ENCODE assay signal across 1 cellular context in the genomic region with DNA sequence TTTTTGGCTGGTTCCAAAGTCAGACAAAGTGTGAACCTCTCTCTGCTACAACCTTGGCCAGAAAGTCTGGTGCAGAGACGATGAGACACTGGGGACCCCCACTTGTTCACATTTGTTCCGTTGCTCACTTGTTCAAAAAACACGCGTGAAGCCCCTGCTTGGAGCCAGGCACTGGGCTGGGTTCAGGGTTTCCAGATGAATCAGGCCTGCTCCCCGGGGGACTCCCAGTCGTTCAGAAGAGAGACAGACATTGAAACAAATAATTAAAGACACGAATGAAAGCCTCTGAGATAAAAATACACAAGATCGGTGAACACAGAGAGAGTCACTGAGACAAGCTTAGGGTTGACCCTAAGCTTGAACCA.
TF ChIP-seq lines count a peak whose summit lies in the region.

No MANE protein-coding gene starts in this region.

TF ChIP-seq in GM12878, 131 proteins besides CTCF, POLR2A, EP300 and RAD21:
- no peak for TF ChIP-seq SIN3A (IDR thresholded peaks at IDR 0.05; ENCODE audit: low read depth, low read length)
- 0 out of 2 replicates have a peak, but pooled peaks have one; percentile 11 for TF ChIP-seq YBX1 (IDR thresholded peaks at IDR 0.05)
- TF ChIP-seq MYC (IDR thresholded peaks at IDR 0.05; ENCODE audit: insufficient read depth, insufficient read length, insufficient replicate concordance, low read length, severe bottlenecking) = no peak
- peak; percentile 23 for TF ChIP-seq CREM (IDR thresholded peaks at IDR 0.05; ENCODE audit: low read depth)
- peak; percentile 65 for TF ChIP-seq BCL11A (IDR thresholded peaks at IDR 0.05; ENCODE audit: low read depth, low read length)
- TF ChIP-seq, protein P1, sequence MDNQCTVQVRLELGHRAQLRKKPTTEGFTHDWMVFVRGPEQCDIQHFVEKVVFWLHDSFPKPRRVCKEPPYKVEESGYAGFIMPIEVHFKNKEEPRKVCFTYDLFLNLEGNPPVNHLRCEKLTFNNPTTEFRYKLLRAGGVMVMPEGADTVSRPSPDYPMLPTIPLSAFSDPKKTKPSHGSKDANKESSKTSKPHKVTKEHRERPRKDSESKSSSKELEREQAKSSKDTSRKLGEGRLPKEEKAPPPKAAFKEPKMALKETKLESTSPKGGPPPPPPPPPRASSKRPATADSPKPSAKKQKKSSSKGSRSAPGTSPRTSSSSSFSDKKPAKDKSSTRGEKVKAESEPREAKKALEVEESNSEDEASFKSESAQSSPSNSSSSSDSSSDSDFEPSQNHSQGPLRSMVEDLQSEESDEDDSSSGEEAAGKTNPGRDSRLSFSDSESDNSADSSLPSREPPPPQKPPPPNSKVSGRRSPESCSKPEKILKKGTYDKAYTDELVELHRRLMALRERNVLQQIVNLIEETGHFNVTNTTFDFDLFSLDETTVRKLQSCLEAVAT (IDR thresholded peaks at IDR 0.05) = no peak
- TF ChIP-seq, protein P2, sequence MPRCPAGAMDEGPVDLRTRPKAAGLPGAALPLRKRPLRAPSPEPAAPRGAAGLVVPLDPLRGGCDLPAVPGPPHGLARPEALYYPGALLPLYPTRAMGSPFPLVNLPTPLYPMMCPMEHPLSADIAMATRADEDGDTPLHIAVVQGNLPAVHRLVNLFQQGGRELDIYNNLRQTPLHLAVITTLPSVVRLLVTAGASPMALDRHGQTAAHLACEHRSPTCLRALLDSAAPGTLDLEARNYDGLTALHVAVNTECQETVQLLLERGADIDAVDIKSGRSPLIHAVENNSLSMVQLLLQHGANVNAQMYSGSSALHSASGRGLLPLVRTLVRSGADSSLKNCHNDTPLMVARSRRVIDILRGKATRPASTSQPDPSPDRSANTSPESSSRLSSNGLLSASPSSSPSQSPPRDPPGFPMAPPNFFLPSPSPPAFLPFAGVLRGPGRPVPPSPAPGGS (IDR thresholded peaks at IDR 0.05; ENCODE audit: borderline replicate concordance, insufficient read depth, low read depth, low read length, poor library complexity, severe bottlenecking) = peak; percentile 81
- 0 out of 2 replicates have a peak, but pooled peaks have one; percentile 3 for TF ChIP-seq YY1 (IDR thresholded peaks at IDR 0.05; ENCODE audit: low read depth, low read length)
- peak; percentile 65 for TF ChIP-seq JUNB (IDR thresholded peaks at IDR 0.05)
- 0 out of 2 replicates have a peak, but pooled peaks have one; percentile 6 for TF ChIP-seq ZNF24 (IDR thresholded peaks at IDR 0.05)
- peak; percentile 46; the same call in 1 of the 2 replicates for TF ChIP-seq JUND (IDR thresholded peaks at IDR 0.05; ENCODE audit: low read depth, low read length)
- TF ChIP-seq BACH1 (IDR thresholded peaks at IDR 0.05; ENCODE audit: borderline replicate concordance) = peak; percentile 88; the same call in 1 of the 2 replicates
- TF ChIP-seq POLR2AphosphoS2 (IDR thresholded peaks at IDR 0.05; ENCODE audit: low read depth, low read length) = peak; percentile 19; the same call in 1 of the 2 replicates
- TF ChIP-seq TAF1 (IDR thresholded peaks at IDR 0.05; ENCODE audit: borderline replicate concordance, low read depth, low read length) = peak; percentile 7; the same call in 1 of the 2 replicates
- TF ChIP-seq NR2C2 (IDR thresholded peaks at IDR 0.05; ENCODE audit: borderline replicate concordance, control insufficient read depth, insufficient read length, low read depth) = no peak
- TF ChIP-seq, protein P3, sequence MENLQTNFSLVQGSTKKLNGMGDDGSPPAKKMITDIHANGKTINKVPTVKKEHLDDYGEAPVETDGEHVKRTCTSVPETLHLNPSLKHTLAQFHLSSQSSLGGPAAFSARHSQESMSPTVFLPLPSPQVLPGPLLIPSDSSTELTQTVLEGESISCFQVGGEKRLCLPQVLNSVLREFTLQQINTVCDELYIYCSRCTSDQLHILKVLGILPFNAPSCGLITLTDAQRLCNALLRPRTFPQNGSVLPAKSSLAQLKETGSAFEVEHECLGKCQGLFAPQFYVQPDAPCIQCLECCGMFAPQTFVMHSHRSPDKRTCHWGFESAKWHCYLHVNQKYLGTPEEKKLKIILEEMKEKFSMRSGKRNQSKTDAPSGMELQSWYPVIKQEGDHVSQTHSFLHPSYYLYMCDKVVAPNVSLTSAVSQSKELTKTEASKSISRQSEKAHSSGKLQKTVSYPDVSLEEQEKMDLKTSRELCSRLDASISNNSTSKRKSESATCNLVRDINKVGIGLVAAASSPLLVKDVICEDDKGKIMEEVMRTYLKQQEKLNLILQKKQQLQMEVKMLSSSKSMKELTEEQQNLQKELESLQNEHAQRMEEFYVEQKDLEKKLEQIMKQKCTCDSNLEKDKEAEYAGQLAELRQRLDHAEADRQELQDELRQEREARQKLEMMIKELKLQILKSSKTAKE (IDR thresholded peaks at IDR 0.05; ENCODE audit: low read depth, poor library complexity, severe bottlenecking) = peak; percentile 83
- TF ChIP-seq SRF (IDR thresholded peaks at IDR 0.05; ENCODE audit: low read depth in 2 of 2, low read length in 2 of 2) = 0 out of 4 replicates have a peak, but pooled peaks of 1 of the 2 experiments have one; percentile 13
- TF ChIP-seq PAX8 (IDR thresholded peaks at IDR 0.05) = no peak
- peak; percentile 5 for TF ChIP-seq SIX5 (IDR thresholded peaks at IDR 0.05; ENCODE audit: low read depth, low read length, severe bottlenecking)
- TF ChIP-seq, protein P4, sequence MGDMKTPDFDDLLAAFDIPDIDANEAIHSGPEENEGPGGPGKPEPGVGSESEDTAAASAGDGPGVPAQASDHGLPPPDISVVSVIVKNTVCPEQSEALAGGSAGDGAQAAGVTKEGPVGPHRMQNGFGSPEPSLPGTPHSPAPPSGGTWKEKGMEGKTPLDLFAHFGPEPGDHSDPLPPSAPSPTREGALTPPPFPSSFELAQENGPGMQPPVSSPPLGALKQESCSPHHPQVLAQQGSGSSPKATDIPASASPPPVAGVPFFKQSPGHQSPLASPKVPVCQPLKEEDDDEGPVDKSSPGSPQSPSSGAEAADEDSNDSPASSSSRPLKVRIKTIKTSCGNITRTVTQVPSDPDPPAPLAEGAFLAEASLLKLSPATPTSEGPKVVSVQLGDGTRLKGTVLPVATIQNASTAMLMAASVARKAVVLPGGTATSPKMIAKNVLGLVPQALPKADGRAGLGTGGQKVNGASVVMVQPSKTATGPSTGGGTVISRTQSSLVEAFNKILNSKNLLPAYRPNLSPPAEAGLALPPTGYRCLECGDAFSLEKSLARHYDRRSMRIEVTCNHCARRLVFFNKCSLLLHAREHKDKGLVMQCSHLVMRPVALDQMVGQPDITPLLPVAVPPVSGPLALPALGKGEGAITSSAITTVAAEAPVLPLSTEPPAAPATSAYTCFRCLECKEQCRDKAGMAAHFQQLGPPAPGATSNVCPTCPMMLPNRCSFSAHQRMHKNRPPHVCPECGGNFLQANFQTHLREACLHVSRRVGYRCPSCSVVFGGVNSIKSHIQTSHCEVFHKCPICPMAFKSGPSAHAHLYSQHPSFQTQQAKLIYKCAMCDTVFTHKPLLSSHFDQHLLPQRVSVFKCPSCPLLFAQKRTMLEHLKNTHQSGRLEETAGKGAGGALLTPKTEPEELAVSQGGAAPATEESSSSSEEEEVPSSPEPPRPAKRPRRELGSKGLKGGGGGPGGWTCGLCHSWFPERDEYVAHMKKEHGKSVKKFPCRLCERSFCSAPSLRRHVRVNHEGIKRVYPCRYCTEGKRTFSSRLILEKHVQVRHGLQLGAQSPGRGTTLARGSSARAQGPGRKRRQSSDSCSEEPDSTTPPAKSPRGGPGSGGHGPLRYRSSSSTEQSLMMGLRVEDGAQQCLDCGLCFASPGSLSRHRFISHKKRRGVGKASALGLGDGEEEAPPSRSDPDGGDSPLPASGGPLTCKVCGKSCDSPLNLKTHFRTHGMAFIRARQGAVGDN (IDR thresholded peaks at IDR 0.05) = peak; percentile 85
